20 cellular contexts compared by ENCODE assay signal in genomic region chr12:22169281-22169824, GRCh38.
"Had no signal": no experiment of that assay in that cellular context is flagged by ENCODE, and none has a peak within 500 bp of the region (broad histone marks: within the 10 kb centered on the region; RNA-seq: fewer than 3 reads in every experiment).

No MANE protein-coding gene starts in this region.

- H3K27ac Mint-ChIP-seq: activated T-cell treated with anti-CD3 and anti-CD28 coated beads, Interleukin-2, amount 50 U/mL, for 24 hours; activated T-helper 2 cell treated with anti-CD3 and anti-CD28 coated beads, Interferon-gamma antibody, Interleukin-2, Interleukin-4, amounts not matched to agents 10 μg/mL and 5 μg/mL and 100 μg/mL, durations not matched to agents 14 hours and 24 hours and 36 hours; stimulated activated effector memory CD8-positive, alpha-beta T cell treated with anti-CD3 and anti-CD28 coated beads, Interleukin-12 subunit alpha, Interleukin-12 subunit beta, amount 100 ng/mL, for 72 hours had no signal

- H3K4me3 ChIP-seq: lower lobe of right lung, uterus had no signal

- H3K36me3 ChIP-seq: lower lobe of right lung, uterus had no signal

- H3K27me3 Mint-ChIP-seq: activated T-cell treated with anti-CD3 and anti-CD28 coated beads, Interleukin-2, amount 50 U/mL, for 24 hours had no signal

- DNase-seq: activated CD4-positive, CD25-positive, alpha-beta regulatory T cell treated with anti-CD3 and anti-CD28 coated beads, Interleukin-2, amount 50 U/mL, for 72 hours; activated CD8-positive, alpha-beta memory T cell treated with anti-CD3 and anti-CD28 coated beads for 24 hours; activated CD8-positive, alpha-beta memory T cell treated with anti-CD3 and anti-CD28 coated beads, Interleukin-2, amount 50 U/mL, for 4 hours; activated naive CD4-positive, alpha-beta T cell treated with Interleukin-2 at 50 U/mL for 16 hours; activated T-cell treated with anti-CD3 and anti-CD28 coated beads, Interleukin-2, amount 50 U/mL, for 24 hours; amygdala; kidney; lower lobe of right lung; naive B cell; occipital lobe; posterior cingulate gyrus; small intestine; stimulated activated CD4-positive, alpha-beta T cell treated with anti-CD3 and anti-CD28 coated beads, Interleukin-2, amount 100 ng/mL, for 24 hours; trophoblast cell; uterus had no signal

- H3K4me1 ChIP-seq: lower lobe of right lung, uterus had no signal

- H3K4me3 Mint-ChIP-seq: activated T-cell treated with anti-CD3 and anti-CD28 coated beads, Interleukin-2, amount 50 U/mL, for 24 hours; naive B cell; neural crest cell; stimulated activated effector memory CD8-positive, alpha-beta T cell treated with anti-CD3 and anti-CD28 coated beads, Interleukin-12 subunit alpha, Interleukin-12 subunit beta, amount 100 ng/mL, for 72 hours had no signal

- H3K36me3 Mint-ChIP-seq: naive B cell; stimulated activated effector memory CD8-positive, alpha-beta T cell treated with anti-CD3 and anti-CD28 coated beads, Interleukin-12 subunit alpha, Interleukin-12 subunit beta, amount 100 ng/mL, for 72 hours had no signal

- ATAC-seq: left lobe of liver; lower lobe of right lung; sciatic nerve; stimulated activated effector memory CD8-positive, alpha-beta T cell treated with anti-CD3 and anti-CD28 coated beads, Interleukin-12 subunit alpha, Interleukin-12 subunit beta, amount 100 ng/mL, for 72 hours had no signal

- H3K27me3 ChIP-seq: uterus had no signal

- H3K9me3 ChIP-seq: lower lobe of right lung, uterus had no signal

- H3K27ac ChIP-seq: lower lobe of right lung, uterus had no signal

- H3K9me3 Mint-ChIP-seq: activated T-cell treated with anti-CD3 and anti-CD28 coated beads, Interleukin-2, amount 50 U/mL, for 24 hours; activated T-helper 2 cell treated with anti-CD3 and anti-CD28 coated beads, Interferon-gamma antibody, Interleukin-2, Interleukin-4, amounts not matched to agents 10 μg/mL and 5 μg/mL and 100 μg/mL, durations not matched to agents 14 hours and 24 hours and 36 hours; stimulated activated effector memory CD8-positive, alpha-beta T cell treated with anti-CD3 and anti-CD28 coated beads, Interleukin-12 subunit alpha, Interleukin-12 subunit beta, amount 100 ng/mL, for 72 hours had no signal
